ENCODE assay signal across 1 cellular context in the genomic region with DNA sequence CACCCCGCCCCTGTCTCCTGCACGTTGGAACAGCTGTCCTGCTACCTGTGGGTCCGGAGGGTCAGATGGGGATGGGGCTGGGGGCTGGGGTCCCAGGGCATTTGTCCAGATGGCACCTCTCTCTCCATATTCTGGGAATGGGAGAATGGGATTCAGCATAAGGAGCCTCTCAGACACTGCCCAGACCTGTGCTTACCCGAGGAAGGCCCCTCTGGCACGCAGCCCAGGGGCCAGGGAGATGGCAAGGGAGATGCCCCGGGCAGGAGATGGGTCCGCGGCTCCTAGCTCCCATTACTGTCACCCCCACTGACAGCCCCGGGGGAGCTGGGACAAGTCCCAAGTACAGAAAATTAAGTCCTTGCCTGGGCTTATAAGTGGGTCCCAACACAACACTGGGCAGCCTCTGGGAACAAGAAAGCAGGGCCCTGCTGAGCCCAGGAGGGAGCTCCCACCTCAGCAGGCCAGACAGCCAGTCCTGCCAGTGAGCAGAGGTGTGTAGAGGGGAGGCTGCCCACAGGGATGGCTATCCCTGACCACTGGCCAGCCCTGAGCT.
TF ChIP-seq lines count a peak whose summit lies in the region.

No MANE protein-coding gene starts in this region.

TF ChIP-seq in H1, 55 proteins besides CTCF, POLR2A, EP300 and RAD21:
- TF ChIP-seq SIX5 (IDR thresholded peaks at IDR 0.05; ENCODE audit: low read depth, low read length) (no peak), SP4 (IDR thresholded peaks at IDR 0.05; ENCODE audit: low read length) (no peak), FOSL1 (IDR thresholded peaks at IDR 0.05; ENCODE audit: insufficient read depth, low read depth, low read length) (no peak), RNF2 (IDR thresholded peaks at IDR 0.05; ENCODE audit: borderline replicate concordance, low read depth, low read length, missing control alignments, poor library complexity, severe bottlenecking) (no peak), ZNF274 (IDR thresholded peaks at IDR 0.05; ENCODE audit: borderline replicate concordance, extremely low read depth, low read length) (no peak), YY1 (IDR thresholded peaks at IDR 0.05; ENCODE audit: low read depth, low read length) (no peak), RXRA (IDR thresholded peaks at IDR 0.05; ENCODE audit: insufficient read depth, low read depth, low read length) (no peak), NRF1 (IDR thresholded peaks at IDR 0.05; ENCODE audit: low read depth, low read length) (no peak), SAP30 (IDR thresholded peaks at IDR 0.05; ENCODE audit: insufficient read depth, insufficient replicate concordance, low read length) (no peak), EGR1 (IDR thresholded peaks at IDR 0.05; ENCODE audit: borderline replicate concordance, low read depth, low read length) (no peak), MAFK (IDR thresholded peaks at IDR 0.05; ENCODE audit: low read depth, low read length) (no peak), EZH2 (IDR thresholded peaks at IDR 0.05; ENCODE audit: low read depth, low read length, severe bottlenecking) (no peak), HDAC2 (IDR thresholded peaks at IDR 0.05; ENCODE audit: borderline replicate concordance in 1 of 2, low read depth in 2 of 2, low read length in 2 of 2) (no peak), SIRT6 (IDR thresholded peaks at IDR 0.05; ENCODE audit: low read length) (no peak), POLR2AphosphoS5 (IDR thresholded peaks at IDR 0.05; ENCODE audit: low read depth, low read length) (no peak)
- TF ChIP-seq, protein P1, sequence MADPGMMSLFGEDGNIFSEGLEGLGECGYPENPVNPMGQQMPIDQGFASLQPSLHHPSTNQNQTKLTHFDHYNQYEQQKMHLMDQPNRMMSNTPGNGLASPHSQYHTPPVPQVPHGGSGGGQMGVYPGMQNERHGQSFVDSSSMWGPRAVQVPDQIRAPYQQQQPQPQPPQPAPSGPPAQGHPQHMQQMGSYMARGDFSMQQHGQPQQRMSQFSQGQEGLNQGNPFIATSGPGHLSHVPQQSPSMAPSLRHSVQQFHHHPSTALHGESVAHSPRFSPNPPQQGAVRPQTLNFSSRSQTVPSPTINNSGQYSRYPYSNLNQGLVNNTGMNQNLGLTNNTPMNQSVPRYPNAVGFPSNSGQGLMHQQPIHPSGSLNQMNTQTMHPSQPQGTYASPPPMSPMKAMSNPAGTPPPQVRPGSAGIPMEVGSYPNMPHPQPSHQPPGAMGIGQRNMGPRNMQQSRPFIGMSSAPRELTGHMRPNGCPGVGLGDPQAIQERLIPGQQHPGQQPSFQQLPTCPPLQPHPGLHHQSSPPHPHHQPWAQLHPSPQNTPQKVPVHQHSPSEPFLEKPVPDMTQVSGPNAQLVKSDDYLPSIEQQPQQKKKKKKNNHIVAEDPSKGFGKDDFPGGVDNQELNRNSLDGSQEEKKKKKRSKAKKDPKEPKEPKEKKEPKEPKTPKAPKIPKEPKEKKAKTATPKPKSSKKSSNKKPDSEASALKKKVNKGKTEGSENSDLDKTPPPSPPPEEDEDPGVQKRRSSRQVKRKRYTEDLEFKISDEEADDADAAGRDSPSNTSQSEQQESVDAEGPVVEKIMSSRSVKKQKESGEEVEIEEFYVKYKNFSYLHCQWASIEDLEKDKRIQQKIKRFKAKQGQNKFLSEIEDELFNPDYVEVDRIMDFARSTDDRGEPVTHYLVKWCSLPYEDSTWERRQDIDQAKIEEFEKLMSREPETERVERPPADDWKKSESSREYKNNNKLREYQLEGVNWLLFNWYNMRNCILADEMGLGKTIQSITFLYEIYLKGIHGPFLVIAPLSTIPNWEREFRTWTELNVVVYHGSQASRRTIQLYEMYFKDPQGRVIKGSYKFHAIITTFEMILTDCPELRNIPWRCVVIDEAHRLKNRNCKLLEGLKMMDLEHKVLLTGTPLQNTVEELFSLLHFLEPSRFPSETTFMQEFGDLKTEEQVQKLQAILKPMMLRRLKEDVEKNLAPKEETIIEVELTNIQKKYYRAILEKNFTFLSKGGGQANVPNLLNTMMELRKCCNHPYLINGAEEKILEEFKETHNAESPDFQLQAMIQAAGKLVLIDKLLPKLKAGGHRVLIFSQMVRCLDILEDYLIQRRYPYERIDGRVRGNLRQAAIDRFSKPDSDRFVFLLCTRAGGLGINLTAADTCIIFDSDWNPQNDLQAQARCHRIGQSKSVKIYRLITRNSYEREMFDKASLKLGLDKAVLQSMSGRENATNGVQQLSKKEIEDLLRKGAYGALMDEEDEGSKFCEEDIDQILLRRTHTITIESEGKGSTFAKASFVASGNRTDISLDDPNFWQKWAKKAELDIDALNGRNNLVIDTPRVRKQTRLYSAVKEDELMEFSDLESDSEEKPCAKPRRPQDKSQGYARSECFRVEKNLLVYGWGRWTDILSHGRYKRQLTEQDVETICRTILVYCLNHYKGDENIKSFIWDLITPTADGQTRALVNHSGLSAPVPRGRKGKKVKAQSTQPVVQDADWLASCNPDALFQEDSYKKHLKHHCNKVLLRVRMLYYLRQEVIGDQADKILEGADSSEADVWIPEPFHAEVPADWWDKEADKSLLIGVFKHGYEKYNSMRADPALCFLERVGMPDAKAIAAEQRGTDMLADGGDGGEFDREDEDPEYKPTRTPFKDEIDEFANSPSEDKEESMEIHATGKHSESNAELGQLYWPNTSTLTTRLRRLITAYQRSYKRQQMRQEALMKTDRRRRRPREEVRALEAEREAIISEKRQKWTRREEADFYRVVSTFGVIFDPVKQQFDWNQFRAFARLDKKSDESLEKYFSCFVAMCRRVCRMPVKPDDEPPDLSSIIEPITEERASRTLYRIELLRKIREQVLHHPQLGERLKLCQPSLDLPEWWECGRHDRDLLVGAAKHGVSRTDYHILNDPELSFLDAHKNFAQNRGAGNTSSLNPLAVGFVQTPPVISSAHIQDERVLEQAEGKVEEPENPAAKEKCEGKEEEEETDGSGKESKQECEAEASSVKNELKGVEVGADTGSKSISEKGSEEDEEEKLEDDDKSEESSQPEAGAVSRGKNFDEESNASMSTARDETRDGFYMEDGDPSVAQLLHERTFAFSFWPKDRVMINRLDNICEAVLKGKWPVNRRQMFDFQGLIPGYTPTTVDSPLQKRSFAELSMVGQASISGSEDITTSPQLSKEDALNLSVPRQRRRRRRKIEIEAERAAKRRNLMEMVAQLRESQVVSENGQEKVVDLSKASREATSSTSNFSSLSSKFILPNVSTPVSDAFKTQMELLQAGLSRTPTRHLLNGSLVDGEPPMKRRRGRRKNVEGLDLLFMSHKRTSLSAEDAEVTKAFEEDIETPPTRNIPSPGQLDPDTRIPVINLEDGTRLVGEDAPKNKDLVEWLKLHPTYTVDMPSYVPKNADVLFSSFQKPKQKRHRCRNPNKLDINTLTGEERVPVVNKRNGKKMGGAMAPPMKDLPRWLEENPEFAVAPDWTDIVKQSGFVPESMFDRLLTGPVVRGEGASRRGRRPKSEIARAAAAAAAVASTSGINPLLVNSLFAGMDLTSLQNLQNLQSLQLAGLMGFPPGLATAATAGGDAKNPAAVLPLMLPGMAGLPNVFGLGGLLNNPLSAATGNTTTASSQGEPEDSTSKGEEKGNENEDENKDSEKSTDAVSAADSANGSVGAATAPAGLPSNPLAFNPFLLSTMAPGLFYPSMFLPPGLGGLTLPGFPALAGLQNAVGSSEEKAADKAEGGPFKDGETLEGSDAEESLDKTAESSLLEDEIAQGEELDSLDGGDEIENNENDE (IDR thresholded peaks at IDR 0.05; ENCODE audit: insufficient replicate concordance, low read length): no peak
